ENCODE assay signal across 8 cellular contexts in genomic region chr1:201170533-201171062, GRCh38. TPM values are rescaled to one million over a fixed set of nuclear protein-coding genes. Genes with fewer than 3 reads are reported as not detected.
DNase-seq lines count a peak whose midpoint lies in the region; ATAC-seq and TF ChIP-seq lines count a peak whose summit lies in the region.

No MANE protein-coding gene starts in this region.

- CTCF ChIA-PET in Panc1 (lab: Charles Lee): interaction anchor here (0.6 kb wide), 2 partner anchors 20 to 53 kb away, joined by 3 to 6 read pairs; no protein-coding TSS in a partner anchor

- peak; percentile 100 for DNase-seq in DMS53 treated with DMSO at 0.1 percent for 48 hours (lab: John Stamatoyannopoulos, UW; ENCODE audit: unreplicated experiment)
- DNase-seq in KBM-7: peak; percentile 85
- peak; percentile 73 for DNase-seq in Panc1 (ENCODE audit: low read depth, low spot score)
- peak; percentile 65 for DNase-seq in activated T-helper 1 cell treated with anti-CD3 and anti-CD28 coated beads, Interleukin-12 subunit alpha, Interleukin-12 subunit beta, Interleukin-2, Interleukin-4 antibody, amounts not matched to agents 30 ng/mL and 10 ng/mL and 1 ng/mL, durations not matched to agents 14 hours and 24 hours and 36 hours (ENCODE audit: low spot score)
- DNase-seq in fibroblast of lung (ENCODE audit: low read depth in 2 of 2): peak; percentile 82 to 93
- DNase-seq in naive thymus-derived CD8-positive, alpha-beta T cell: peak; percentile 42 to 78 (median 55)
- peak; percentile 24 to 61 (median 57) for DNase-seq in stimulated activated naive CD4-positive, alpha-beta T cell (lab: John Stamatoyannopoulos, UW)

- peak overlapping the region; percentile 84 for H3K4me2 ChIP-seq in fibroblast of lung (ENCODE audit: extremely low read depth, insufficient read depth, low read length)

- ATAC-seq in GM21723 (IDR thresholded peaks at IDR 0.05; ENCODE audit: unreplicated experiment) (peak; percentile 97), Panc1 (peak; percentile 100)
- ATAC-seq in naive thymus-derived CD8-positive, alpha-beta T cell: peak; percentile 90 to 97

- H3K27me3 ChIP-seq in Panc1 (ENCODE audit: control insufficient read depth, insufficient read depth, low read length) (no peaks in the 10 kb centered on the region), fibroblast of lung (ENCODE audit: control insufficient read depth, insufficient read depth, low read length) (peaks cover 3% of the 10 kb centered on the region)

- H3K9me3 ChIP-seq in Panc1 (ENCODE audit: control insufficient read depth, insufficient read depth, low read depth, low read length) (no peaks in the 10 kb centered on the region), fibroblast of lung (ENCODE audit: control insufficient read depth, insufficient read depth, low read depth, low read length) (no peaks in the 10 kb centered on the region)

- peaks cover 21% of the 10 kb centered on the region for H3K27me3 Mint-ChIP-seq in activated T-helper 1 cell treated with anti-CD3 and anti-CD28 coated beads, Interleukin-12 subunit alpha, Interleukin-12 subunit beta, Interleukin-2, Interleukin-4 antibody, amounts not matched to agents 30 ng/mL and 10 ng/mL and 1 ng/mL, durations not matched to agents 14 hours and 24 hours and 36 hours (ENCODE audit: insufficient read depth)
- peaks cover 0 to 14% (median 8%) of the 10 kb centered on the region in 5 donors for H3K27me3 Mint-ChIP-seq in naive thymus-derived CD8-positive, alpha-beta T cell

- no peaks in the 10 kb centered on the region for H4K20me1 ChIP-seq in fibroblast of lung (ENCODE audit: control insufficient read depth, extremely low read depth, insufficient read depth, low read length)

- no peak for TF ChIP-seq CTCF in Panc1 (IDR thresholded peaks at IDR 0.05)
- no peak for TF ChIP-seq CTCF in fibroblast of lung (conservative IDR thresholded peaks at IDR 0.05 in 1 of 2, IDR thresholded peaks at IDR 0.05 in 1 of 2; ENCODE audit: low read depth in 1 of 2, low read length in 2 of 2)

- H3K36me3 Mint-ChIP-seq in activated T-helper 1 cell treated with anti-CD3 and anti-CD28 coated beads, Interleukin-12 subunit alpha, Interleukin-12 subunit beta, Interleukin-2, Interleukin-4 antibody, amounts not matched to agents 30 ng/mL and 10 ng/mL and 1 ng/mL, durations not matched to agents 14 hours and 24 hours and 36 hours (ENCODE audit: low read depth): no peaks in the 10 kb centered on the region
- no peaks in the 10 kb centered on the region for H3K36me3 Mint-ChIP-seq in naive thymus-derived CD8-positive, alpha-beta T cell

- no TSS peak for BruUV-seq in Panc1 (replicated peaks; lab: Mats Ljungman, UMichigan)

- H2AFZ ChIP-seq in fibroblast of lung (ENCODE audit: low read length): peak overlapping the region; percentile 6

- peaks cover 6% of the 10 kb centered on the region for H3K4me1 Mint-ChIP-seq in activated T-helper 1 cell treated with anti-CD3 and anti-CD28 coated beads, Interleukin-12 subunit alpha, Interleukin-12 subunit beta, Interleukin-2, Interleukin-4 antibody, amounts not matched to agents 30 ng/mL and 10 ng/mL and 1 ng/mL, durations not matched to agents 14 hours and 24 hours and 36 hours (ENCODE audit: low read depth)
- H3K4me1 Mint-ChIP-seq in naive thymus-derived CD8-positive, alpha-beta T cell: peaks cover 5 to 19% (median 15%) of the 10 kb centered on the region in 4 donors

- H3K4me1 ChIP-seq in Panc1 (ENCODE audit: control insufficient read depth, insufficient read depth, low read length): peaks cover 10% of the 10 kb centered on the region
- peaks cover 5% of the 10 kb centered on the region for H3K4me1 ChIP-seq in fibroblast of lung (ENCODE audit: control insufficient read depth, extremely low read depth, insufficient read depth, low read length)

- in situ Hi-C loops in KBM-7 (cut with MboI; ENCODE audit: low pct_unique_long_range_greater_than_20kb, low sequenced_read_pairs): no loop called here
- in situ Hi-C loops in Panc1 (cut with HindIII; ENCODE audit: low pct_unique_long_range_greater_than_20kb, low sequenced_read_pairs): no loop called here

- peak overlapping the region; percentile 65 for H3K27ac Mint-ChIP-seq in activated T-helper 1 cell treated with anti-CD3 and anti-CD28 coated beads, Interleukin-12 subunit alpha, Interleukin-12 subunit beta, Interleukin-2, Interleukin-4 antibody, amounts not matched to agents 30 ng/mL and 10 ng/mL and 1 ng/mL, durations not matched to agents 14 hours and 24 hours and 36 hours
- peak overlapping the region in 8 of 10 donors; percentile 57 to 92 (median 80) for H3K27ac Mint-ChIP-seq in naive thymus-derived CD8-positive, alpha-beta T cell

- H3K9me3 Mint-ChIP-seq in activated T-helper 1 cell treated with anti-CD3 and anti-CD28 coated beads, Interleukin-12 subunit alpha, Interleukin-12 subunit beta, Interleukin-2, Interleukin-4 antibody, amounts not matched to agents 30 ng/mL and 10 ng/mL and 1 ng/mL, durations not matched to agents 14 hours and 24 hours and 36 hours: no peaks in the 10 kb centered on the region
- H3K9me3 Mint-ChIP-seq in naive thymus-derived CD8-positive, alpha-beta T cell: no peaks in the 10 kb centered on the region

- H3K9ac ChIP-seq in fibroblast of lung (ENCODE audit: insufficient read depth, low read length): peak overlapping the region; percentile 59

- H3K27ac ChIP-seq in Panc1 (ENCODE audit: low read length) (peak overlapping the region; percentile 79), fibroblast of lung (ENCODE audit: insufficient read depth, low read length) (peak overlapping the region; percentile 35)

- H3K79me2 ChIP-seq in fibroblast of lung (ENCODE audit: control insufficient read depth, insufficient read depth, low read length): no peaks in the 10 kb centered on the region

- peak overlapping the region; percentile 69 to 70 for H3K4me3 ChIP-seq in Panc1 (ENCODE audit: low read depth in 2 of 2, low read length in 2 of 2)
- peak overlapping the region; percentile 41 to 76 (median 56) for H3K4me3 ChIP-seq in fibroblast of lung (replicated peaks in 1 of 4; ENCODE audit: control extremely low read depth in 1 of 4, insufficient read depth in 1 of 4, low read depth in 3 of 4, low read length in 4 of 4)

- intact Hi-C loops in Panc1 (cut with micrococcal nuclease; ENCODE audit: unreplicated experiment): no loop called here
- intact Hi-C loops in activated T-helper 1 cell treated with anti-CD3 and anti-CD28 coated beads, Interleukin-12 subunit alpha, Interleukin-12 subunit beta, Interleukin-2, Interleukin-4 antibody, amounts not matched to agents 30 ng/mL and 10 ng/mL and 1 ng/mL, durations not matched to agents 14 hours and 24 hours and 36 hours (cut with micrococcal nuclease): loop anchor here (1.0 to 10.0 kb wide), 6 partner anchors 16 to 550 kb away; partner anchors contain the start of genes KIF14, KIF21B and TMEM9

- H3K36me3 ChIP-seq in Panc1 (ENCODE audit: control insufficient read depth, insufficient read depth, low read length) (no peaks in the 10 kb centered on the region), fibroblast of lung (ENCODE audit: control insufficient read depth, insufficient read depth, low read length) (no peaks in the 10 kb centered on the region)

- H3K4me3 Mint-ChIP-seq in activated T-helper 1 cell treated with anti-CD3 and anti-CD28 coated beads, Interleukin-12 subunit alpha, Interleukin-12 subunit beta, Interleukin-2, Interleukin-4 antibody, amounts not matched to agents 30 ng/mL and 10 ng/mL and 1 ng/mL, durations not matched to agents 14 hours and 24 hours and 36 hours: peak overlapping the region; percentile 76
- H3K4me3 Mint-ChIP-seq in naive thymus-derived CD8-positive, alpha-beta T cell: peak overlapping the region; percentile 84 to 93 (median 88)

- POLR2A ChIA-PET in Panc1 (lab: Charles Lee): no interaction called here
- POLR2A ChIA-PET in naive thymus-derived CD8-positive, alpha-beta T cell (lab: Charles Lee): interaction anchor here (1.3 kb wide), 1 partner anchor 56 kb away, joined by 3 read pairs; no protein-coding TSS in a partner anchor

RNA-seq across cellular contexts. Expression of gene TMEM9, which starts 16.3 kb away (rescaled TPM):
- total RNA-seq in Panc1 (2021; ENCODE audit: unreplicated experiment) (50.2 TPM), fibroblast of lung (72.4 and 91.0 TPM in 2 replicates)
- 92.7 TPM for polyA plus RNA-seq in Panc1 (2012; ENCODE audit: insufficient read length)
- total RNA-seq in activated T-helper 1 cell treated with anti-CD3 and anti-CD28 coated beads, Interleukin-12 subunit alpha, Interleukin-12 subunit beta, Interleukin-2, Interleukin-4 antibody, amounts not matched to agents 30 ng/mL and 10 ng/mL and 1 ng/mL, durations not matched to agents 14 hours and 24 hours and 36 hours: 13.2 and 13.9 TPM in 2 replicates
- 55.5 and 58.2 TPM in 2 replicates for polyA plus RNA-seq in fibroblast of lung
- 57.0 and 58.9 TPM in 2 replicates for polyA plus RNA-seq in fibroblast of lung (2012)
- polyA minus RNA-seq in fibroblast of lung (ENCODE audit: low replicate concordance): 187 and 226 TPM in 2 replicates
- total RNA-seq in naive thymus-derived CD8-positive, alpha-beta T cell: 10 to 100 TPM; 23.7 to 26.9 TPM
- polyA plus RNA-seq in naive thymus-derived CD8-positive, alpha-beta T cell: 10 to 100 TPM; 30.6 to 43.2 (median 40.9) TPM

RNA-seq across cellular contexts. Expression of gene IGFN1, which starts 20.0 kb away (rescaled TPM):
- total RNA-seq in Panc1 (2021; ENCODE audit: unreplicated experiment) (not detected), fibroblast of lung (under 0.01 and 0.17 TPM in 2 replicates)
- polyA plus RNA-seq in Panc1 (2012; ENCODE audit: insufficient read length): not detected
- not detected in 2 replicates for total RNA-seq in activated T-helper 1 cell treated with anti-CD3 and anti-CD28 coated beads, Interleukin-12 subunit alpha, Interleukin-12 subunit beta, Interleukin-2, Interleukin-4 antibody, amounts not matched to agents 30 ng/mL and 10 ng/mL and 1 ng/mL, durations not matched to agents 14 hours and 24 hours and 36 hours
- polyA plus RNA-seq in fibroblast of lung: 0.01 TPM in 1 of 2 replicates, not detected in the other
- polyA plus RNA-seq in fibroblast of lung (2012): 0.08 TPM in 1 of 2 replicates, not detected in the other
- polyA minus RNA-seq in fibroblast of lung (ENCODE audit: low replicate concordance): not detected in 2 replicates
- total RNA-seq in naive thymus-derived CD8-positive, alpha-beta T cell: not detected
- not detected for polyA plus RNA-seq in naive thymus-derived CD8-positive, alpha-beta T cell

RNA-seq across cellular contexts. Expression of gene ASCL5, which starts 43.6 kb away (rescaled TPM):
- total RNA-seq in Panc1 (2021; ENCODE audit: unreplicated experiment) (not detected), fibroblast of lung (under 0.01 TPM in 1 of 2 replicates, not detected in the other)
- 0.15 TPM for polyA plus RNA-seq in Panc1 (2012; ENCODE audit: insufficient read length)
- total RNA-seq in activated T-helper 1 cell treated with anti-CD3 and anti-CD28 coated beads, Interleukin-12 subunit alpha, Interleukin-12 subunit beta, Interleukin-2, Interleukin-4 antibody, amounts not matched to agents 30 ng/mL and 10 ng/mL and 1 ng/mL, durations not matched to agents 14 hours and 24 hours and 36 hours: not detected in 2 replicates
- not detected in 2 replicates for polyA plus RNA-seq in fibroblast of lung
- polyA plus RNA-seq in fibroblast of lung (2012): not detected in 2 replicates
- polyA minus RNA-seq in fibroblast of lung (ENCODE audit: low replicate concordance): not detected in 2 replicates
- total RNA-seq in naive thymus-derived CD8-positive, alpha-beta T cell: under 1 TPM in 1 of 2 experiments, not detected in 1; 0.27 TPM
- under 1 TPM in 1 of 3 donors, not detected in 2; 0.08 TPM for polyA plus RNA-seq in naive thymus-derived CD8-positive, alpha-beta T cell

RNA-seq across cellular contexts. Expression of gene CACNA1S, which starts 58.4 kb away (rescaled TPM):
- not detected for total RNA-seq in Panc1 (2021; ENCODE audit: unreplicated experiment)
- not detected for polyA plus RNA-seq in Panc1 (2012; ENCODE audit: insufficient read length)
- total RNA-seq in activated T-helper 1 cell treated with anti-CD3 and anti-CD28 coated beads, Interleukin-12 subunit alpha, Interleukin-12 subunit beta, Interleukin-2, Interleukin-4 antibody, amounts not matched to agents 30 ng/mL and 10 ng/mL and 1 ng/mL, durations not matched to agents 14 hours and 24 hours and 36 hours: not detected in 2 replicates
- not detected in 2 replicates for total RNA-seq in fibroblast of lung
- polyA plus RNA-seq in fibroblast of lung: not detected in 2 replicates
- polyA plus RNA-seq in fibroblast of lung (2012): not detected in 2 replicates
- not detected in 2 replicates for polyA minus RNA-seq in fibroblast of lung (ENCODE audit: low replicate concordance)
- not detected for total RNA-seq in naive thymus-derived CD8-positive, alpha-beta T cell
- not detected for polyA plus RNA-seq in naive thymus-derived CD8-positive, alpha-beta T cell

Comparison
In these comparisons a context has a peak if more than half of its experiments do, and no peak if none do; other contexts are left out.
1. Peak in every context shown above with its lines: DNase-seq, ATAC-seq, H3K4me3 ChIP-seq and H3K27ac ChIP-seq.